ENCODE assay signal across 2 cellular contexts in the genomic region with DNA sequence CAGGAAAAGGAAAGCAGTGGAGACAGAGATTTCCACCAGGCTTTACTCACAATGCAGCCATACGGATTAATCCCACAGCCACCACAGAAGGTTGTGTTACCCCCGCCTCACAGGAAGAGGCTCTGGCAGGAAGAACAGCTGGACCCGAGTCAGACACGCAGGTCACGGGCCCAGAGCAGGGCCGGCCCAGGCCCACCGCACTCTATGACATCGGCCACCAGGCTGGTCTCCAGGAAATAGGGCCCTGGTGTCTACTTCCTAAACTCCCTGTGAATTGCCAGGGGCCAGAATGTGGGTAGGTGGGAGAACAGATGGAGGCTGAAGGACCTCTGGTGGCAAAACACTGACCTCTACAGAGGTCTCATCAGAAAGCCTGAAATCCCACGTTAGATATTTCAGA.
TF ChIP-seq lines count a peak whose summit lies in the region.

No MANE protein-coding gene starts in this region.

TF ChIP-seq in SK-N-SH, 30 proteins besides CTCF, POLR2A, EP300 and RAD21 (continued from another document):
- TF ChIP-seq MXI1 (IDR thresholded peaks at IDR 0.05; ENCODE audit: low read depth, low read length) (no peak), SIN3A (IDR thresholded peaks at IDR 0.05; ENCODE audit: borderline replicate concordance, low read depth, low read length) (no peak), MEF2A (IDR thresholded peaks at IDR 0.05; ENCODE audit: borderline replicate concordance, low read depth) (no peak), JUND (IDR thresholded peaks at IDR 0.05) (no peak), NRF1 (IDR thresholded peaks at IDR 0.05; ENCODE audit: low read depth, low read length) (no peak)
- TF ChIP-seq, protein P1, sequence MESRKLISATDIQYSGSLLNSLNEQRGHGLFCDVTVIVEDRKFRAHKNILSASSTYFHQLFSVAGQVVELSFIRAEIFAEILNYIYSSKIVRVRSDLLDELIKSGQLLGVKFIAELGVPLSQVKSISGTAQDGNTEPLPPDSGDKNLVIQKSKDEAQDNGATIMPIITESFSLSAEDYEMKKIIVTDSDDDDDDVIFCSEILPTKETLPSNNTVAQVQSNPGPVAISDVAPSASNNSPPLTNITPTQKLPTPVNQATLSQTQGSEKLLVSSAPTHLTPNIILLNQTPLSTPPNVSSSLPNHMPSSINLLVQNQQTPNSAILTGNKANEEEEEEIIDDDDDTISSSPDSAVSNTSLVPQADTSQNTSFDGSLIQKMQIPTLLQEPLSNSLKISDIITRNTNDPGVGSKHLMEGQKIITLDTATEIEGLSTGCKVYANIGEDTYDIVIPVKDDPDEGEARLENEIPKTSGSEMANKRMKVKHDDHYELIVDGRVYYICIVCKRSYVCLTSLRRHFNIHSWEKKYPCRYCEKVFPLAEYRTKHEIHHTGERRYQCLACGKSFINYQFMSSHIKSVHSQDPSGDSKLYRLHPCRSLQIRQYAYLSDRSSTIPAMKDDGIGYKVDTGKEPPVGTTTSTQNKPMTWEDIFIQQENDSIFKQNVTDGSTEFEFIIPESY (IDR thresholded peaks at IDR 0.05; ENCODE audit: borderline replicate concordance, low read depth): no peak
- TF ChIP-seq, protein P2, sequence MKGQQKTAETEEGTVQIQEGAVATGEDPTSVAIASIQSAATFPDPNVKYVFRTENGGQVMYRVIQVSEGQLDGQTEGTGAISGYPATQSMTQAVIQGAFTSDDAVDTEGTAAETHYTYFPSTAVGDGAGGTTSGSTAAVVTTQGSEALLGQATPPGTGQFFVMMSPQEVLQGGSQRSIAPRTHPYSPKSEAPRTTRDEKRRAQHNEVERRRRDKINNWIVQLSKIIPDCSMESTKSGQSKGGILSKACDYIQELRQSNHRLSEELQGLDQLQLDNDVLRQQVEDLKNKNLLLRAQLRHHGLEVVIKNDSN (IDR thresholded peaks at IDR 0.05; ENCODE audit: borderline replicate concordance, low read depth): no peak

TF ChIP-seq in SK-N-SH treated with all-trans-retinoic acid at 6 μM for 48 hours, 23 proteins besides CTCF, POLR2A, EP300 and RAD21 (continued from another document):
- TF ChIP-seq, protein P3, sequence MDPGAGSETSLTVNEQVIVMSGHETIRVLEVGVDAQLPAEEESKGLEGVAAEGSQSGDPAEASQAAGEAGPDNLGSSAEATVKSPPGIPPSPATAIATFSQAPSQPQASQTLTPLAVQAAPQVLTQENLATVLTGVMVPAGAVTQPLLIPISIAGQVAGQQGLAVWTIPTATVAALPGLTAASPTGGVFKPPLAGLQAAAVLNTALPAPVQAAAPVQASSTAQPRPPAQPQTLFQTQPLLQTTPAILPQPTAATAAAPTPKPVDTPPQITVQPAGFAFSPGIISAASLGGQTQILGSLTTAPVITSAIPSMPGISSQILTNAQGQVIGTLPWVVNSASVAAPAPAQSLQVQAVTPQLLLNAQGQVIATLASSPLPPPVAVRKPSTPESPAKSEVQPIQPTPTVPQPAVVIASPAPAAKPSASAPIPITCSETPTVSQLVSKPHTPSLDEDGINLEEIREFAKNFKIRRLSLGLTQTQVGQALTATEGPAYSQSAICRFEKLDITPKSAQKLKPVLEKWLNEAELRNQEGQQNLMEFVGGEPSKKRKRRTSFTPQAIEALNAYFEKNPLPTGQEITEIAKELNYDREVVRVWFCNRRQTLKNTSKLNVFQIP (CRISPR knock-in tag; IDR thresholded peaks at IDR 0.05; ENCODE audit: borderline replicate concordance, low read depth): no peak
